Comparison of ENCODE assay signal across 3 cellular contexts in the genomic region with DNA sequence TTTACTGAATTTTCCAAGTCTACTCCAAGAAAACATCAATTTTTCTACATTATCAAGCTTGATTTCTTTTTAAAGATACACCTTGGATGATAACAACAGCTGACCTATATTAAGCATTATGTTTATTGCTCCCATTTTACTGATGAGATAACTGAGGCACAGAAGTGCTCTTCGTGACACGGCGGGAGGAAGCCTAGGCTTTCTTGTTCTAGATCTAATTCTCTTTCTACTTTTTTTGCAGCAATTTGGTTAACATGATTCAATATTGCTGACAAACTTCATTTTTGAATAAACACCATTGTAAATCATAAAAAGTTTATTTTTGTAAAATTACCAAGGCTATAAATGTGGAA.
TF ChIP-seq lines count a peak whose summit lies in the region.

No MANE protein-coding gene starts in this region.

TF ChIP-seq in SK-N-SH, 30 proteins besides CTCF, POLR2A, EP300 and RAD21:
- TF ChIP-seq, protein P1, sequence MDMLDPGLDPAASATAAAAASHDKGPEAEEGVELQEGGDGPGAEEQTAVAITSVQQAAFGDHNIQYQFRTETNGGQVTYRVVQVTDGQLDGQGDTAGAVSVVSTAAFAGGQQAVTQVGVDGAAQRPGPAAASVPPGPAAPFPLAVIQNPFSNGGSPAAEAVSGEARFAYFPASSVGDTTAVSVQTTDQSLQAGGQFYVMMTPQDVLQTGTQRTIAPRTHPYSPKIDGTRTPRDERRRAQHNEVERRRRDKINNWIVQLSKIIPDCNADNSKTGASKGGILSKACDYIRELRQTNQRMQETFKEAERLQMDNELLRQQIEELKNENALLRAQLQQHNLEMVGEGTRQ (IDR thresholded peaks at IDR 0.05; ENCODE audit: borderline replicate concordance, low read depth, low read length), result no peak

TF ChIP-seq in SK-N-SH treated with all-trans-retinoic acid at 6 μM for 48 hours, 23 proteins besides CTCF, POLR2A, EP300 and RAD21:
- no peak for TF ChIP-seq ZNF8 (CRISPR knock-in tag; IDR thresholded peaks at IDR 0.05)
TF ChIP-seq in SK-N-SH treated with all-trans-retinoic acid at 6 μM for 48 hours: peak in this region for 0.

TF ChIP-seq in GM12878, 131 proteins besides CTCF, POLR2A, EP300 and RAD21:
- TF ChIP-seq ATF3 (IDR thresholded peaks at IDR 0.05; ENCODE audit: borderline replicate concordance, extremely low read depth, low read depth, low read length) (no peak), SIX5 (IDR thresholded peaks at IDR 0.05; ENCODE audit: low read depth, low read length, severe bottlenecking) (no peak), CBFB (IDR thresholded peaks at IDR 0.05; ENCODE audit: low read depth) (no peak), PAX8 (IDR thresholded peaks at IDR 0.05) (no peak), ATF2 (IDR thresholded peaks at IDR 0.05; ENCODE audit: low read length) (no peak), LARP7 (IDR thresholded peaks at IDR 0.05) (no peak)
- TF ChIP-seq, protein P2, sequence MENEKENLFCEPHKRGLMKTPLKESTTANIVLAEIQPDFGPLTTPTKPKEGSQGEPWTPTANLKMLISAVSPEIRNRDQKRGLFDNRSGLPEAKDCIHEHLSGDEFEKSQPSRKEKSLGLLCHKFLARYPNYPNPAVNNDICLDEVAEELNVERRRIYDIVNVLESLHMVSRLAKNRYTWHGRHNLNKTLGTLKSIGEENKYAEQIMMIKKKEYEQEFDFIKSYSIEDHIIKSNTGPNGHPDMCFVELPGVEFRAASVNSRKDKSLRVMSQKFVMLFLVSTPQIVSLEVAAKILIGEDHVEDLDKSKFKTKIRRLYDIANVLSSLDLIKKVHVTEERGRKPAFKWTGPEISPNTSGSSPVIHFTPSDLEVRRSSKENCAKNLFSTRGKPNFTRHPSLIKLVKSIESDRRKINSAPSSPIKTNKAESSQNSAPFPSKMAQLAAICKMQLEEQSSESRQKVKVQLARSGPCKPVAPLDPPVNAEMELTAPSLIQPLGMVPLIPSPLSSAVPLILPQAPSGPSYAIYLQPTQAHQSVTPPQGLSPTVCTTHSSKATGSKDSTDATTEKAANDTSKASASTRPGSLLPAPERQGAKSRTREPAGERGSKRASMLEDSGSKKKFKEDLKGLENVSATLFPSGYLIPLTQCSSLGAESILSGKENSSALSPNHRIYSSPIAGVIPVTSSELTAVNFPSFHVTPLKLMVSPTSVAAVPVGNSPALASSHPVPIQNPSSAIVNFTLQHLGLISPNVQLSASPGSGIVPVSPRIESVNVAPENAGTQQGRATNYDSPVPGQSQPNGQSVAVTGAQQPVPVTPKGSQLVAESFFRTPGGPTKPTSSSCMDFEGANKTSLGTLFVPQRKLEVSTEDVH (IDR thresholded peaks at IDR 0.05; ENCODE audit: low read depth, partially characterized antibody), result no peak
- TF ChIP-seq, protein P3, sequence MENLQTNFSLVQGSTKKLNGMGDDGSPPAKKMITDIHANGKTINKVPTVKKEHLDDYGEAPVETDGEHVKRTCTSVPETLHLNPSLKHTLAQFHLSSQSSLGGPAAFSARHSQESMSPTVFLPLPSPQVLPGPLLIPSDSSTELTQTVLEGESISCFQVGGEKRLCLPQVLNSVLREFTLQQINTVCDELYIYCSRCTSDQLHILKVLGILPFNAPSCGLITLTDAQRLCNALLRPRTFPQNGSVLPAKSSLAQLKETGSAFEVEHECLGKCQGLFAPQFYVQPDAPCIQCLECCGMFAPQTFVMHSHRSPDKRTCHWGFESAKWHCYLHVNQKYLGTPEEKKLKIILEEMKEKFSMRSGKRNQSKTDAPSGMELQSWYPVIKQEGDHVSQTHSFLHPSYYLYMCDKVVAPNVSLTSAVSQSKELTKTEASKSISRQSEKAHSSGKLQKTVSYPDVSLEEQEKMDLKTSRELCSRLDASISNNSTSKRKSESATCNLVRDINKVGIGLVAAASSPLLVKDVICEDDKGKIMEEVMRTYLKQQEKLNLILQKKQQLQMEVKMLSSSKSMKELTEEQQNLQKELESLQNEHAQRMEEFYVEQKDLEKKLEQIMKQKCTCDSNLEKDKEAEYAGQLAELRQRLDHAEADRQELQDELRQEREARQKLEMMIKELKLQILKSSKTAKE (IDR thresholded peaks at IDR 0.05; ENCODE audit: low read depth, poor library complexity, severe bottlenecking), result no peak
- TF ChIP-seq, protein P4, sequence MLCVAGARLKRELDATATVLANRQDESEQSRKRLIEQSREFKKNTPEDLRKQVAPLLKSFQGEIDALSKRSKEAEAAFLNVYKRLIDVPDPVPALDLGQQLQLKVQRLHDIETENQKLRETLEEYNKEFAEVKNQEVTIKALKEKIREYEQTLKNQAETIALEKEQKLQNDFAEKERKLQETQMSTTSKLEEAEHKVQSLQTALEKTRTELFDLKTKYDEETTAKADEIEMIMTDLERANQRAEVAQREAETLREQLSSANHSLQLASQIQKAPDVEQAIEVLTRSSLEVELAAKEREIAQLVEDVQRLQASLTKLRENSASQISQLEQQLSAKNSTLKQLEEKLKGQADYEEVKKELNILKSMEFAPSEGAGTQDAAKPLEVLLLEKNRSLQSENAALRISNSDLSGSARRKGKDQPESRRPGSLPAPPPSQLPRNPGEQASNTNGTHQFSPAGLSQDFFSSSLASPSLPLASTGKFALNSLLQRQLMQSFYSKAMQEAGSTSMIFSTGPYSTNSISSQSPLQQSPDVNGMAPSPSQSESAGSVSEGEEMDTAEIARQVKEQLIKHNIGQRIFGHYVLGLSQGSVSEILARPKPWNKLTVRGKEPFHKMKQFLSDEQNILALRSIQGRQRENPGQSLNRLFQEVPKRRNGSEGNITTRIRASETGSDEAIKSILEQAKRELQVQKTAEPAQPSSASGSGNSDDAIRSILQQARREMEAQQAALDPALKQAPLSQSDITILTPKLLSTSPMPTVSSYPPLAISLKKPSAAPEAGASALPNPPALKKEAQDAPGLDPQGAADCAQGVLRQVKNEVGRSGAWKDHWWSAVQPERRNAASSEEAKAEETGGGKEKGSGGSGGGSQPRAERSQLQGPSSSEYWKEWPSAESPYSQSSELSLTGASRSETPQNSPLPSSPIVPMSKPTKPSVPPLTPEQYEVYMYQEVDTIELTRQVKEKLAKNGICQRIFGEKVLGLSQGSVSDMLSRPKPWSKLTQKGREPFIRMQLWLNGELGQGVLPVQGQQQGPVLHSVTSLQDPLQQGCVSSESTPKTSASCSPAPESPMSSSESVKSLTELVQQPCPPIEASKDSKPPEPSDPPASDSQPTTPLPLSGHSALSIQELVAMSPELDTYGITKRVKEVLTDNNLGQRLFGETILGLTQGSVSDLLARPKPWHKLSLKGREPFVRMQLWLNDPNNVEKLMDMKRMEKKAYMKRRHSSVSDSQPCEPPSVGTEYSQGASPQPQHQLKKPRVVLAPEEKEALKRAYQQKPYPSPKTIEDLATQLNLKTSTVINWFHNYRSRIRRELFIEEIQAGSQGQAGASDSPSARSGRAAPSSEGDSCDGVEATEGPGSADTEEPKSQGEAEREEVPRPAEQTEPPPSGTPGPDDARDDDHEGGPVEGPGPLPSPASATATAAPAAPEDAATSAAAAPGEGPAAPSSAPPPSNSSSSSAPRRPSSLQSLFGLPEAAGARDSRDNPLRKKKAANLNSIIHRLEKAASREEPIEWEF (IDR thresholded peaks at IDR 0.05; ENCODE audit: insufficient replicate concordance, low read depth, low read length), result no peak
